Comparison of ENCODE assay signal across 1 cellular context in the genomic region with DNA sequence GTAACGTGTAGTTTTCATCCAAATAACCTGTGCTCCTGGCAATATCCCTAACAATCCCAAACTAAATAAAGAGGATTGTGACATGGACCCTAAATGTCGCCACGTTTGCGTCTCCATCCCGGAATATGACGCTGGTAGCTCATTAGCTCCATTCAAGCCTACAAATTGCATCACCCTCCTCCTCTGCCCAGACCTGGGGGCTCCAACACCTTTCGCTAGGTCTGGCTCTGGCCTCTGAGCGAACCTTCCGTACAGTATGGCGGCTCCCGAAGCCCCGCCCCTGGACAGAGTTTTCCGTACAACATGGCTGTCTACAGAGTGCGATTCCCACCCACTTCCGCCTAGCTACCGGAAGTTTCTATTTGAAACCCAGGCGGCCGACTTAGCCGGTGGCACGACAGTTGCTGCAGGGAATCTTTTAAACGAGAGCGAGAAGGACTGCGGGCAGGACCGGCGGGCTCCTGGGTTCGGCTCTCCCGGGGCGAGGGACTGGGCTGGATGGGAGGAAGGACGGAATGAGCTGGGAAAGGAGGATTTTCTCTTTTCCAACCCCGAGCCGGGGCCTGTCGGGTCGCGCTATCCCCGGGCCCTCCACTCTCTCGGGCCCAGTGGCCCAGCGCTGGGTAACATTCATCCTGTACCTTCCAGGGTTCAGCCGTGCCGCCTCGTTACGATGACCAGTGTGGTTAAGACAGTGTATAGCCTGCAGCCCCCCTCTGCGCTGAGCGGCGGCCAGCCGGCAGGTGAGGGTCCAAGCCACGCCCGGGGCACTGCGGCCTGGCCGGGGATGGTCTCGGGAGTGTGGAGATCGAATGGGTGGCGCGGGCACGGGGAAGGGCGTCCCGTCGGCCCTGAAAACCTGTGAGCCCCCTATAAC.
A peak's percentile ranks its signal among the peaks of the same experiment; 100 is the strongest.
TF ChIP-seq lines count a peak whose summit lies in the region.

A gene with protein sequence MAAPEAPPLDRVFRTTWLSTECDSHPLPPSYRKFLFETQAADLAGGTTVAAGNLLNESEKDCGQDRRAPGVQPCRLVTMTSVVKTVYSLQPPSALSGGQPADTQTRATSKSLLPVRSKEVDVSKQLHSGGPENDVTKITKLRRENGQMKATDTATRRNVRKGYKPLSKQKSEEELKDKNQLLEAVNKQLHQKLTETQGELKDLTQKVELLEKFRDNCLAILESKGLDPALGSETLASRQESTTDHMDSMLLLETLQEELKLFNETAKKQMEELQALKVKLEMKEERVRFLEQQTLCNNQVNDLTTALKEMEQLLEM (plus strand): TSS at position 142 of the 877 bp plus-strand sequence. CDS start 115 bp downstream, at position 257.

TF ChIP-seq in HepG2, 621 proteins besides CTCF, POLR2A, EP300 and RAD21 (continued from another document):
- TF ChIP-seq, protein P1, sequence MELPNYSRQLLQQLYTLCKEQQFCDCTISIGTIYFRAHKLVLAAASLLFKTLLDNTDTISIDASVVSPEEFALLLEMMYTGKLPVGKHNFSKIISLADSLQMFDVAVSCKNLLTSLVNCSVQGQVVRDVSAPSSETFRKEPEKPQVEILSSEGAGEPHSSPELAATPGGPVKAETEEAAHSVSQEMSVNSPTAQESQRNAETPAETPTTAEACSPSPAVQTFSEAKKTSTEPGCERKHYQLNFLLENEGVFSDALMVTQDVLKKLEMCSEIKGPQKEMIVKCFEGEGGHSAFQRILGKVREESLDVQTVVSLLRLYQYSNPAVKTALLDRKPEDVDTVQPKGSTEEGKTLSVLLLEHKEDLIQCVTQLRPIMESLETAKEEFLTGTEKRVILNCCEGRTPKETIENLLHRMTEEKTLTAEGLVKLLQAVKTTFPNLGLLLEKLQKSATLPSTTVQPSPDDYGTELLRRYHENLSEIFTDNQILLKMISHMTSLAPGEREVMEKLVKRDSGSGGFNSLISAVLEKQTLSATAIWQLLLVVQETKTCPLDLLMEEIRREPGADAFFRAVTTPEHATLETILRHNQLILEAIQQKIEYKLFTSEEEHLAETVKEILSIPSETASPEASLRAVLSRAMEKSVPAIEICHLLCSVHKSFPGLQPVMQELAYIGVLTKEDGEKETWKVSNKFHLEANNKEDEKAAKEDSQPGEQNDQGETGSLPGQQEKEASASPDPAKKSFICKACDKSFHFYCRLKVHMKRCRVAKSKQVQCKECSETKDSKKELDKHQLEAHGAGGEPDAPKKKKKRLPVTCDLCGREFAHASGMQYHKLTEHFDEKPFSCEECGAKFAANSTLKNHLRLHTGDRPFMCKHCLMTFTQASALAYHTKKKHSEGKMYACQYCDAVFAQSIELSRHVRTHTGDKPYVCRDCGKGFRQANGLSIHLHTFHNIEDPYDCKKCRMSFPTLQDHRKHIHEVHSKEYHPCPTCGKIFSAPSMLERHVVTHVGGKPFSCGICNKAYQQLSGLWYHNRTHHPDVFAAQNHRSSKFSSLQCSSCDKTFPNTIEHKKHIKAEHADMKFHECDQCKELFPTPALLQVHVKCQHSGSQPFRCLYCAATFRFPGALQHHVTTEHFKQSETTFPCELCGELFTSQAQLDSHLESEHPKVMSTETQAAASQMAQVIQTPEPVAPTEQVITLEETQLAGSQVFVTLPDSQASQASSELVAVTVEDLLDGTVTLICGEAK (IDR thresholded peaks at IDR 0.05), result peak; percentile 92
- TF ChIP-seq, protein P1 (CRISPR knock-in tag; IDR thresholded peaks at IDR 0.05), result peak; percentile 74
- 0 out of 2 replicates have a peak, but pooled peaks have one; percentile 35 for TF ChIP-seq MED1 (CRISPR knock-in tag; IDR thresholded peaks at IDR 0.05)
- TF ChIP-seq, protein P2, sequence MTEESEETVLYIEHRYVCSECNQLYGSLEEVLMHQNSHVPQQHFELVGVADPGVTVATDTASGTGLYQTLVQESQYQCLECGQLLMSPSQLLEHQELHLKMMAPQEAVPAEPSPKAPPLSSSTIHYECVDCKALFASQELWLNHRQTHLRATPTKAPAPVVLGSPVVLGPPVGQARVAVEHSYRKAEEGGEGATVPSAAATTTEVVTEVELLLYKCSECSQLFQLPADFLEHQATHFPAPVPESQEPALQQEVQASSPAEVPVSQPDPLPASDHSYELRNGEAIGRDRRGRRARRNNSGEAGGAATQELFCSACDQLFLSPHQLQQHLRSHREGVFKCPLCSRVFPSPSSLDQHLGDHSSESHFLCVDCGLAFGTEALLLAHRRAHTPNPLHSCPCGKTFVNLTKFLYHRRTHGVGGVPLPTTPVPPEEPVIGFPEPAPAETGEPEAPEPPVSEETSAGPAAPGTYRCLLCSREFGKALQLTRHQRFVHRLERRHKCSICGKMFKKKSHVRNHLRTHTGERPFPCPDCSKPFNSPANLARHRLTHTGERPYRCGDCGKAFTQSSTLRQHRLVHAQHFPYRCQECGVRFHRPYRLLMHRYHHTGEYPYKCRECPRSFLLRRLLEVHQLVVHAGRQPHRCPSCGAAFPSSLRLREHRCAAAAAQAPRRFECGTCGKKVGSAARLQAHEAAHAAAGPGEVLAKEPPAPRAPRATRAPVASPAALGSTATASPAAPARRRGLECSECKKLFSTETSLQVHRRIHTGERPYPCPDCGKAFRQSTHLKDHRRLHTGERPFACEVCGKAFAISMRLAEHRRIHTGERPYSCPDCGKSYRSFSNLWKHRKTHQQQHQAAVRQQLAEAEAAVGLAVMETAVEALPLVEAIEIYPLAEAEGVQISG (CRISPR knock-in tag; IDR thresholded peaks at IDR 0.05), result peak; percentile 89
- TF ChIP-seq FOXK2 (IDR thresholded peaks at IDR 0.05), result 0 out of 2 replicates have a peak, but pooled peaks have one; percentile 12
- no peak for TF ChIP-seq ATF1 (CRISPR knock-in tag; IDR thresholded peaks at IDR 0.05)
- peak; percentile 48 for TF ChIP-seq MYC (CRISPR knock-in tag; IDR thresholded peaks at IDR 0.05; ENCODE audit: borderline replicate concordance)
- TF ChIP-seq ZNF614 (CRISPR knock-in tag; IDR thresholded peaks at IDR 0.05; ENCODE audit: borderline replicate concordance), result no peak
- TF ChIP-seq, protein P3, sequence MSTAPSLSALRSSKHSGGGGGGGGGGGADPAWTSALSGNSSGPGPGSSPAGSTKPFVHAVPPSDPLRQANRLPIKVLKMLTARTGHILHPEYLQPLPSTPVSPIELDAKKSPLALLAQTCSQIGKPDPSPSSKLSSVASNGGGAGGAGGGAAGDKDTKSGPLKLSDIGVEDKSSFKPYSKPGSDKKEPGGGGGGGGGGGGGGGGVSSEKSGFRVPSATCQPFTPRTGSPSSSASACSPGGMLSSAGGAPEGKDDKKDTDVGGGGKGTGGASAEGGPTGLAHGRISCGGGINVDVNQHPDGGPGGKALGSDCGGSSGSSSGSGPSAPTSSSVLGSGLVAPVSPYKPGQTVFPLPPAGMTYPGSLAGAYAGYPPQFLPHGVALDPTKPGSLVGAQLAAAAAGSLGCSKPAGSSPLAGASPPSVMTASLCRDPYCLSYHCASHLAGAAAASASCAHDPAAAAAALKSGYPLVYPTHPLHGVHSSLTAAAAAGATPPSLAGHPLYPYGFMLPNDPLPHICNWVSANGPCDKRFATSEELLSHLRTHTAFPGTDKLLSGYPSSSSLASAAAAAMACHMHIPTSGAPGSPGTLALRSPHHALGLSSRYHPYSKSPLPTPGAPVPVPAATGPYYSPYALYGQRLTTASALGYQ (CRISPR knock-in tag; IDR thresholded peaks at IDR 0.05), result no peak; the same call in 1 of the 2 replicates
- TF ChIP-seq ZKSCAN5 (CRISPR knock-in tag; IDR thresholded peaks at IDR 0.05), result no peak
- TF ChIP-seq ZNF430 (CRISPR knock-in tag; IDR thresholded peaks at IDR 0.05), result peak; percentile 74; the same call in 1 of the 2 replicates
- TF ChIP-seq, protein P4, sequence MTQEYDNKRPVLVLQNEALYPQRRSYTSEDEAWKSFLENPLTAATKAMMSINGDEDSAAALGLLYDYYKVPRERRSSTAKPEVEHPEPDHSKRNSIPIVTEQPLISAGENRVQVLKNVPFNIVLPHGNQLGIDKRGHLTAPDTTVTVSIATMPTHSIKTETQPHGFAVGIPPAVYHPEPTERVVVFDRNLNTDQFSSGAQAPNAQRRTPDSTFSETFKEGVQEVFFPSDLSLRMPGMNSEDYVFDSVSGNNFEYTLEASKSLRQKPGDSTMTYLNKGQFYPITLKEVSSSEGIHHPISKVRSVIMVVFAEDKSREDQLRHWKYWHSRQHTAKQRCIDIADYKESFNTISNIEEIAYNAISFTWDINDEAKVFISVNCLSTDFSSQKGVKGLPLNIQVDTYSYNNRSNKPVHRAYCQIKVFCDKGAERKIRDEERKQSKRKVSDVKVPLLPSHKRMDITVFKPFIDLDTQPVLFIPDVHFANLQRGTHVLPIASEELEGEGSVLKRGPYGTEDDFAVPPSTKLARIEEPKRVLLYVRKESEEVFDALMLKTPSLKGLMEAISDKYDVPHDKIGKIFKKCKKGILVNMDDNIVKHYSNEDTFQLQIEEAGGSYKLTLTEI (CRISPR knock-in tag; conservative IDR thresholded peaks at IDR 0.05), result no peak
- TF ChIP-seq BORCS8-MEF2B (CRISPR knock-in tag; IDR thresholded peaks at IDR 0.05), result 0 out of 2 replicates have a peak, but pooled peaks have one; percentile 29
- TF ChIP-seq NCOA1 (CRISPR knock-in tag; IDR thresholded peaks at IDR 0.05), result no peak
- no peak for TF ChIP-seq NCOR1 (IDR thresholded peaks at IDR 0.05; ENCODE audit: borderline replicate concordance, low read length)
- no peak for TF ChIP-seq HMGA1 (CRISPR knock-in tag; conservative IDR thresholded peaks at IDR 0.05)
- TF ChIP-seq, protein P5, sequence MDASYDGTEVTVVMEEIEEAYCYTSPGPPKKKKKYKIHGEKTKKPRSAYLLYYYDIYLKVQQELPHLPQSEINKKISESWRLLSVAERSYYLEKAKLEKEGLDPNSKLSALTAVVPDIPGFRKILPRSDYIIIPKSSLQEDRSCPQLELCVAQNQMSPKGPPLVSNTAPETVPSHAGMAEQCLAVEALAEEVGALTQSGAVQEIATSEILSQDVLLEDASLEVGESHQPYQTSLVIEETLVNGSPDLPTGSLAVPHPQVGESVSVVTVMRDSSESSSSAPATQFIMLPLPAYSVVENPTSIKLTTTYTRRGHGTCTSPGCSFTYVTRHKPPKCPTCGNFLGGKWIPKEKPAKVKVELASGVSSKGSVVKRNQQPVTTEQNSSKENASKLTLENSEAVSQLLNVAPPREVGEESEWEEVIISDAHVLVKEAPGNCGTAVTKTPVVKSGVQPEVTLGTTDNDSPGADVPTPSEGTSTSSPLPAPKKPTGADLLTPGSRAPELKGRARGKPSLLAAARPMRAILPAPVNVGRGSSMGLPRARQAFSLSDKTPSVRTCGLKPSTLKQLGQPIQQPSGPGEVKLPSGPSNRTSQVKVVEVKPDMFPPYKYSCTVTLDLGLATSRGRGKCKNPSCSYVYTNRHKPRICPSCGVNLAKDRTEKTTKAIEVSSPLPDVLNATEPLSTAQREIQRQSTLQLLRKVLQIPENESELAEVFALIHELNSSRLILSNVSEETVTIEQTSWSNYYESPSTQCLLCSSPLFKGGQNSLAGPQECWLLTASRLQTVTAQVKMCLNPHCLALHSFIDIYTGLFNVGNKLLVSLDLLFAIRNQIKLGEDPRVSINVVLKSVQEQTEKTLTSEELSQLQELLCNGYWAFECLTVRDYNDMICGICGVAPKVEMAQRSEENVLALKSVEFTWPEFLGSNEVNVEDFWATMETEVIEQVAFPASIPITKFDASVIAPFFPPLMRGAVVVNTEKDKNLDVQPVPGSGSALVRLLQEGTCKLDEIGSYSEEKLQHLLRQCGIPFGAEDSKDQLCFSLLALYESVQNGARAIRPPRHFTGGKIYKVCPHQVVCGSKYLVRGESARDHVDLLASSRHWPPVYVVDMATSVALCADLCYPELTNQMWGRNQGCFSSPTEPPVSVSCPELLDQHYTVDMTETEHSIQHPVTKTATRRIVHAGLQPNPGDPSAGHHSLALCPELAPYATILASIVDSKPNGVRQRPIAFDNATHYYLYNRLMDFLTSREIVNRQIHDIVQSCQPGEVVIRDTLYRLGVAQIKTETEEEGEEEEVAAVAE (CRISPR knock-in tag; IDR thresholded peaks at IDR 0.05; ENCODE audit: borderline replicate concordance), result peak; percentile 30; the same call in 1 of the 2 replicates
- TF ChIP-seq ZNF33A (CRISPR knock-in tag; IDR thresholded peaks at IDR 0.05; ENCODE audit: borderline replicate concordance), result no peak
- no peak for TF ChIP-seq ZNF441 (CRISPR knock-in tag; IDR thresholded peaks at IDR 0.05; ENCODE audit: borderline replicate concordance)
- TF ChIP-seq ZNF160 (CRISPR knock-in tag; IDR thresholded peaks at IDR 0.05), result no peak
- TF ChIP-seq PAWR (CRISPR knock-in tag; IDR thresholded peaks at IDR 0.05; ENCODE audit: borderline replicate concordance), result no peak
- no peak for TF ChIP-seq ZSCAN22 (CRISPR knock-in tag; IDR thresholded peaks at IDR 0.05)
- peak; percentile 38; the same call in 1 of the 2 replicates for TF ChIP-seq ZBTB21 (CRISPR knock-in tag; IDR thresholded peaks at IDR 0.05)
- no peak for TF ChIP-seq IKZF1 (IDR thresholded peaks at IDR 0.05)
- 0 out of 2 replicates have a peak, but pooled peaks have one; percentile 49 for TF ChIP-seq ZNF20 (CRISPR knock-in tag; IDR thresholded peaks at IDR 0.05)
- no peak for TF ChIP-seq NCOA5 (CRISPR knock-in tag; IDR thresholded peaks at IDR 0.05)
- no peak for TF ChIP-seq ZNF713 (CRISPR knock-in tag; IDR thresholded peaks at IDR 0.05)
